ENCODE assay signal across 20 cellular contexts in the genomic region with DNA sequence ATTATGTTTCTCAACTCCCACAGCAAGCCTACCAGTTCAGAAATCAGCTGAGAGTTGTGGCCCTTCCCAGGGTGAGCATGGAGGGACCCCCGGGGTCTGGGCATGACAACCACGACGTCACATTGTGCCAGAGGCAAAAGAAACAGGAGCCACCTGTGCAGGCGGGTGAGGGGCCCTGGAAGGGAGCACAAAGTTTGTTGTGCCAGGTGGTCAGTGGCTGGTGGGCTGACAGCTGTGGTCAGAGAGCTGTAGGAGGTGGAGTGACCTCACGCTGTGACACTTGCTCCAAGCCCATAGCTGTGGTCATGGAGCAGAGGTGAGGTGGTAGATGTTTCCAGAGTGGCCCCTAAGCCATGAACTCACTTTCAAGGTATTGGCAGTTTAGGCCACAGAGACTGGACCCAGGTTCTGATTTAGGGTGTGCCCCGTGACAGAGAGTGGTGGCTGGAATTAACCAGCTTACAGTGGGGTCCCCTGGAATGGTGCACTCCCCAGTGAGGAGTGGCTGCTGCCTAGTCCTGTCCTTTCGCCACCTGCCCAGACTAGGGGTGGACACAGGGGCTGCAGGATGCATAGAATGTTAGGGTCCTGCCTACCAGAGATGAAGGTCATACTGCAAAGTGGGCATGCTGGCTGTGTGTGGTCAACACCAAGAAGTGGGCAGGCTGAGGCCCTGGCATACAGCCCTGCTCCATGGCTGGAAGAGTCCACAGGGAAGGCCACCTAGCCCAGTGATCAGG.
"Had no signal": no experiment of that assay in that cellular context is flagged by ENCODE, and none has a peak within 500 bp of the region (broad histone marks: within the 10 kb centered on the region; RNA-seq: fewer than 3 reads in every experiment).

No MANE protein-coding gene starts in this region.

- H2AFZ ChIP-seq: hepatocyte had no signal

- H3K27ac ChIP-seq: esophagus squamous epithelium, hepatocyte, neutrophil, tibial artery, upper lobe of left lung, vagina had no signal

- H3K36me3 Mint-ChIP-seq: naive thymus-derived CD4-positive, alpha-beta T cell; stimulated activated effector memory CD8-positive, alpha-beta T cell treated with anti-CD3 and anti-CD28 coated beads, Interleukin-12 subunit alpha, Interleukin-12 subunit beta, amount 100 ng/mL, for 72 hours had no signal

- H3K27me3 ChIP-seq: hepatocyte, tibial artery, vagina had no signal

- H3K4me1 Mint-ChIP-seq: stimulated activated effector memory CD8-positive, alpha-beta T cell treated with anti-CD3 and anti-CD28 coated beads, Interleukin-12 subunit alpha, Interleukin-12 subunit beta, amount 100 ng/mL, for 72 hours had no signal

- H3K9me3 ChIP-seq: esophagus squamous epithelium, neutrophil, tibial artery, upper lobe of left lung, vagina had no signal

- H3K4me3 Mint-ChIP-seq: naive thymus-derived CD4-positive, alpha-beta T cell; nephron progenitor cell; stimulated activated effector memory CD8-positive, alpha-beta T cell treated with anti-CD3 and anti-CD28 coated beads, Interleukin-12 subunit alpha, Interleukin-12 subunit beta, amount 100 ng/mL, for 72 hours; stimulated activated naive CD8-positive, alpha-beta T cell treated with anti-CD3 and anti-CD28 coated beads, Interleukin-15, Interleukin-2, amounts not matched to agents 100 ng/mL and 50 ng/mL, for 24 hours had no signal

- ATAC-seq: left cardiac atrium; left ventricle myocardium superior; naive thymus-derived CD4-positive, alpha-beta T cell; stimulated activated effector memory CD8-positive, alpha-beta T cell treated with anti-CD3 and anti-CD28 coated beads, Interleukin-12 subunit alpha, Interleukin-12 subunit beta, amount 100 ng/mL, for 72 hours had no signal

- H3K27ac Mint-ChIP-seq: naive thymus-derived CD4-positive, alpha-beta T cell; nephron progenitor cell; stimulated activated effector memory CD8-positive, alpha-beta T cell treated with anti-CD3 and anti-CD28 coated beads, Interleukin-12 subunit alpha, Interleukin-12 subunit beta, amount 100 ng/mL, for 72 hours; stimulated activated naive CD8-positive, alpha-beta T cell treated with anti-CD3 and anti-CD28 coated beads, Interleukin-15, Interleukin-2, amounts not matched to agents 100 ng/mL and 50 ng/mL, for 24 hours had no signal

- H3K9me3 Mint-ChIP-seq: nephron progenitor cell; stimulated activated effector memory CD8-positive, alpha-beta T cell treated with anti-CD3 and anti-CD28 coated beads, Interleukin-12 subunit alpha, Interleukin-12 subunit beta, amount 100 ng/mL, for 72 hours; stimulated activated naive CD8-positive, alpha-beta T cell treated with anti-CD3 and anti-CD28 coated beads, Interleukin-15, Interleukin-2, amounts not matched to agents 100 ng/mL and 50 ng/mL, for 24 hours had no signal

- H3K36me3 ChIP-seq: esophagus squamous epithelium, neutrophil, tibial artery, upper lobe of left lung, vagina had no signal

- H3K4me3 ChIP-seq: esophagus squamous epithelium, hepatocyte, smooth muscle cell, tibial artery, upper lobe of left lung, vagina had no signal

- DNase-seq: dermis blood vessel endothelial cell; esophagus squamous epithelium; foreskin fibroblast; kidney; left cardiac atrium; mesendoderm; naive thymus-derived CD4-positive, alpha-beta T cell; nephron progenitor cell; stimulated activated CD4-positive, alpha-beta T cell treated with anti-CD3 and anti-CD28 coated beads, Interleukin-4, amount 100 ng/mL, for 1 hour; stimulated activated CD8-positive, alpha-beta memory T cell treated with anti-CD3 and anti-CD28 coated beads, Interleukin-4, amount 100 ng/mL, for 48 hours; tibial artery; upper lobe of left lung had no signal

- H3K4me2 ChIP-seq: hepatocyte, smooth muscle cell had no signal

- FAIRE-seq: colon, kidney had no signal
